2 cellular contexts compared by ENCODE assay signal in genomic region chr14:41418851-41419250, GRCh38.
TF ChIP-seq lines count a peak whose summit lies in the region.

No MANE protein-coding gene starts in this region.

TF ChIP-seq in HepG2, 621 proteins besides CTCF, POLR2A, EP300 and RAD21 (continued from another document):
- TF ChIP-seq HMG20A (CRISPR knock-in tag; IDR thresholded peaks at IDR 0.05; ENCODE audit: borderline replicate concordance) (no peak), ZNF335 (CRISPR knock-in tag; IDR thresholded peaks at IDR 0.05) (no peak), ZNF460 (CRISPR knock-in tag; IDR thresholded peaks at IDR 0.05; ENCODE audit: borderline replicate concordance) (no peak), ZMYM4 (CRISPR knock-in tag; IDR thresholded peaks at IDR 0.05) (no peak), PITX1 (CRISPR knock-in tag; IDR thresholded peaks at IDR 0.05) (no peak), HNRNPLL (IDR thresholded peaks at IDR 0.05; ENCODE audit: low read depth, low read length, poor library complexity, severe bottlenecking) (no peak), SSRP1 (CRISPR knock-in tag; IDR thresholded peaks at IDR 0.05) (no peak), ZSCAN5A (CRISPR knock-in tag; IDR thresholded peaks at IDR 0.05; ENCODE audit: borderline replicate concordance) (no peak), ZNF282 (IDR thresholded peaks at IDR 0.05; ENCODE audit: partially characterized antibody) (no peak), ARHGAP35 (CRISPR knock-in tag; IDR thresholded peaks at IDR 0.05; ENCODE audit: borderline replicate concordance) (no peak), ZFY (CRISPR knock-in tag; IDR thresholded peaks at IDR 0.05) (no peak), EED (CRISPR knock-in tag; IDR thresholded peaks at IDR 0.05) (no peak), ATF6 (CRISPR knock-in tag; conservative IDR thresholded peaks at IDR 0.05) (no peak), MYNN (CRISPR knock-in tag; IDR thresholded peaks at IDR 0.05; ENCODE audit: low read depth) (no peak)
TF ChIP-seq in HepG2: peak in this region for 0.

TF ChIP-seq in WTC11, 78 proteins besides CTCF, POLR2A, EP300 and RAD21 (continued from another document):
- TF ChIP-seq E2F1 (CRISPR knock-in tag; IDR thresholded peaks at IDR 0.05): no peak
- TF ChIP-seq SMAD3 (CRISPR knock-in tag; IDR thresholded peaks at IDR 0.05; ENCODE audit: borderline replicate concordance): no peak
- TF ChIP-seq RORB (CRISPR knock-in tag; IDR thresholded peaks at IDR 0.05): no peak
- TF ChIP-seq MAX (CRISPR knock-in tag; IDR thresholded peaks at IDR 0.05): no peak
- TF ChIP-seq E2F5 (CRISPR knock-in tag; IDR thresholded peaks at IDR 0.05): no peak
- no peak for TF ChIP-seq AFF4 (CRISPR knock-in tag; IDR thresholded peaks at IDR 0.05; ENCODE audit: borderline replicate concordance)
- no peak for TF ChIP-seq ZNF138 (CRISPR knock-in tag; conservative IDR thresholded peaks at IDR 0.05)
- no peak for TF ChIP-seq ZNF396 (CRISPR knock-in tag; IDR thresholded peaks at IDR 0.05; ENCODE audit: borderline replicate concordance)
